ENCODE assay signal across 33 cellular contexts in the genomic region with DNA sequence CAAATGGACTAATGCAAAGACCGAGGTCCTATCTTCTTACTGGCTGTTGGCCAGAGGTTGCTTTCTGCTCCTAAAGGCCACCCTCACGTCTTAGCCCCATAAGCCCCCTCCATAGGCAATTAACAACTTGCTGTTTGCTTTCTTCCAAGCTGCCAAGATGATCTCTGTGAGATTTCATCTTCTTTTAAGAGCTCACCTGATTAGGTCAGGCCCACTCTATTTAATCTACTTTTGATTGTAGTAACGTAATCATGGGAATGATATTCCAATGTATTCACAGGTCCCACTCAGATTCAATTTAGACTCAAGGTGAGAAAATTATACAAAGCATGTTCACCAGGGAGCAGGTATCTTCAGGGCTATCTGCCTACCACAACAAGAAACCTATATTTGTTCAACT.
DNase-seq lines count a peak whose midpoint lies in the region; ATAC-seq, FAIRE-seq and TF ChIP-seq lines count a peak whose summit lies in the region.
"Had no signal": no experiment of that assay in that cellular context is flagged by ENCODE, and none has a peak within 500 bp of the region (broad histone marks: within the 10 kb centered on the region; RNA-seq: fewer than 3 reads in every experiment).

No MANE protein-coding gene starts in this region.

- no peaks in the 10 kb centered on the region for H3K9me3 ChIP-seq in HEK293 (ENCODE audit: control insufficient read depth, insufficient read depth, low read depth, low read length)
- no peaks in the 10 kb centered on the region for H3K9me3 ChIP-seq in K562 (replicated peaks; ENCODE audit: control insufficient read depth, insufficient read depth, low read depth, low read length)
- H3K9me3 ChIP-seq in esophagus muscularis mucosa = peaks cover 0 to 7% (median 0%) of the 10 kb centered on the region in 4 donors
- no peaks in the 10 kb centered on the region for H3K9me3 ChIP-seq in right lobe of liver
- H3K9me3 ChIP-seq: BE2C had no signal

- H3K27ac ChIP-seq in HEK293 (ENCODE audit: extremely low read depth, low read depth, low read length) (no peak overlapping the region), K562 (ENCODE audit: extremely low read depth, low read depth, low read length) (no peak overlapping the region), esophagus muscularis mucosa (replicated peaks in 1 of 4) (no peak overlapping the region), right lobe of liver (no peak overlapping the region)
- H3K27ac ChIP-seq: 22Rv1; A549; BLaER1; BLaER1 treated with 17β-estradiol and CSF1 and Interleukin-3, amounts not matched to agents 10 nM and 100 nM; C4-2B had no signal

- no peak overlapping the region for H3K4me2 ChIP-seq in K562 (ENCODE audit: insufficient read depth, low read length)
- H3K4me2 ChIP-seq: A549; BLaER1; BLaER1 treated with 17β-estradiol and CSF1 and Interleukin-3, amounts not matched to agents 10 nM and 100 nM had no signal

- H3K27me3 ChIP-seq in K562 (ENCODE audit: control insufficient read depth in 2 of 2, insufficient read depth in 2 of 2, low read length in 2 of 2) = no peaks in the 10 kb centered on the region
- H3K27me3 ChIP-seq in esophagus muscularis mucosa = no peaks in the 10 kb centered on the region
- no peaks in the 10 kb centered on the region for H3K27me3 ChIP-seq in right lobe of liver
- H3K27me3 ChIP-seq: BE2C; BLaER1; BLaER1 treated with 17β-estradiol and CSF1 and Interleukin-3, amounts not matched to agents 10 nM and 100 nM had no signal

- TF ChIP-seq RAD21 in K562 (CRISPR knock-in tag; conservative IDR thresholded peaks at IDR 0.05 in 1 of 2, IDR thresholded peaks at IDR 0.05 in 1 of 2) = no peak

- no peak for ATAC-seq in K562
- ATAC-seq in right lobe of liver = no peak
- no peak for ATAC-seq in GM19452 (IDR thresholded peaks at IDR 0.05; ENCODE audit: unreplicated experiment)
- ATAC-seq: A549; CD8-positive, alpha-beta T cell had no signal

- POLR2A ChIA-PET in HEK293 (lab: Yijun Ruan, JAX) (interaction anchor here (0.5 kb wide), 1 partner anchor 1893 kb away, joined by 7 read pairs; no protein-coding TSS in a partner anchor), K562 (lab: Yijun Ruan, JAX) (no interaction called here)

- H3K36me3 ChIP-seq in HEK293 (ENCODE audit: control insufficient read depth in 2 of 2, insufficient read depth in 1 of 2, low read length in 2 of 2) (no peaks in the 10 kb centered on the region), K562 (ENCODE audit: control insufficient read depth, insufficient read depth, low read length) (no peaks in the 10 kb centered on the region), esophagus muscularis mucosa (no peaks in the 10 kb centered on the region), right lobe of liver (no peaks in the 10 kb centered on the region)
- H3K36me3 ChIP-seq: BE2C; BLaER1; BLaER1 treated with 17β-estradiol and CSF1 and Interleukin-3, amounts not matched to agents 10 nM and 100 nM had no signal

- CTCF ChIA-PET in HEK293 (lab: Yijun Ruan, JAX) = no interaction called here
- CTCF ChIA-PET in K562 (lab: Yijun Ruan, JAX; ENCODE audit: low intra/inter-chr PET ratio) = no interaction called here

- in situ Hi-C loops in K562 (cut with MboI) = no loop called here

- FAIRE-seq in K562 (lab: Jason Lieb, UNC) = no peak
- FAIRE-seq: A204.1, A549, D721Med had no signal

- H2AFZ ChIP-seq in K562 (ENCODE audit: low read depth, low read length) = no peak overlapping the region

- no peaks in the 10 kb centered on the region for H3K9me1 ChIP-seq in K562 (ENCODE audit: control insufficient read depth, insufficient read depth, low read length)

- H3K79me2 ChIP-seq in K562 (ENCODE audit: control insufficient read depth, insufficient read depth, low read length) = no peaks in the 10 kb centered on the region

- BruUV-seq in K562 (replicated peaks; lab: Mats Ljungman, UMichigan) = no TSS peak

- no peak for TF ChIP-seq EP300 in K562 (IDR thresholded peaks at IDR 0.05; ENCODE audit: low read length)
- TF ChIP-seq EP300 in esophagus muscularis mucosa (IDR thresholded peaks at IDR 0.05) = no peak

- TF ChIP-seq POLR2A in K562 (conservative IDR thresholded peaks at IDR 0.05) (no peak), esophagus muscularis mucosa (IDR thresholded peaks at IDR 0.05; ENCODE audit: low read depth) (no peak), right lobe of liver (IDR thresholded peaks at IDR 0.05) (no peak)

- H3K4me1 ChIP-seq in HEK293 (ENCODE audit: control insufficient read depth, insufficient read depth, low read length) = no peaks in the 10 kb centered on the region
- no peaks in the 10 kb centered on the region for H3K4me1 ChIP-seq in K562 (replicated peaks in 1 of 2; ENCODE audit: control insufficient read depth in 2 of 2, insufficient read depth in 2 of 2, low read length in 2 of 2)
- no peaks in the 10 kb centered on the region for H3K4me1 ChIP-seq in esophagus muscularis mucosa
- no peaks in the 10 kb centered on the region for H3K4me1 ChIP-seq in right lobe of liver
- H3K4me1 ChIP-seq: A549; BE2C; BLaER1; BLaER1 treated with 17β-estradiol and CSF1 and Interleukin-3, amounts not matched to agents 10 nM and 100 nM; Caco-2 had no signal

- intact Hi-C loops in K562 (cut with micrococcal nuclease) = no loop called here
- intact Hi-C loops in esophagus muscularis mucosa (cut with DNase I) = no loop called here
- intact Hi-C loops in right lobe of liver (cut with DNase I) = no loop called here

- TF ChIP-seq CTCF in HEK293 (tag by site-specific recombination; IDR thresholded peaks at IDR 0.05) = no peak
- TF ChIP-seq CTCF in K562 (IDR thresholded peaks at IDR 0.05 in 2 of 3, conservative IDR thresholded peaks at IDR 0.05 in 1 of 3; ENCODE audit: insufficient read depth in 2 of 3, low read depth in 1 of 3, low read length in 3 of 3) = no peak
- TF ChIP-seq CTCF in esophagus muscularis mucosa (IDR thresholded peaks at IDR 0.05) = no peak
- no peak for TF ChIP-seq CTCF in right lobe of liver (IDR thresholded peaks at IDR 0.05)

- H4K20me1 ChIP-seq in K562 (replicated peaks; ENCODE audit: control insufficient read depth, insufficient read depth, low read length) = no peaks in the 10 kb centered on the region
- H4K20me1 ChIP-seq: BLaER1; BLaER1 treated with 17β-estradiol and CSF1 and Interleukin-3, amounts not matched to agents 10 nM and 100 nM had no signal

- 0% methylated on average over 3 of the region's 3 CpGs for WGBS in K562 (ENCODE audit: insufficient coverage, low coverage, missing lambda C conversion rate)
- 89% methylated on average over 3 of the region's 3 CpGs for WGBS in esophagus muscularis mucosa
- 70% methylated on average over 2 of the region's 3 CpGs for WGBS in right lobe of liver (ENCODE audit: insufficient coverage, low coverage, low lambda C conversion rate, missing lambda C conversion rate)

- H3K4me3 ChIP-seq in HEK293 (ENCODE audit: low read depth, low read length) (no peak overlapping the region), K562 (no peak overlapping the region), esophagus muscularis mucosa (no peak overlapping the region), right lobe of liver (no peak overlapping the region)
- H3K4me3 ChIP-seq: A549; BLaER1; BLaER1 treated with 17β-estradiol and CSF1 and Interleukin-3, amounts not matched to agents 10 nM and 100 nM had no signal

- DNase-seq in K562 (ENCODE audit: extremely low read depth in 1 of 4, low spot score in 3 of 4) = no peak
- DNase-seq in esophagus muscularis mucosa (ENCODE audit: extremely low spot score) = peak; percentile 39
- DNase-seq in right lobe of liver = no peak
- no peak for DNase-seq in A172 (ENCODE audit: low spot score)
- DNase-seq: 8988T; ACHN; AML-193; BE2C; C1 segment of cervical spinal cord; Caco-2; Calu3; CD4-positive, alpha-beta memory T cell; CD4-positive, alpha-beta T cell; CD4-positive, CD25-positive, alpha-beta regulatory T cell; CD8-positive, alpha-beta memory T cell; CD8-positive, alpha-beta T cell; COR-L47; DMS 273 treated with DMSO at 0.1 percent for 48 hours; DMS153; DMS53; DMS79; DMS79 treated with DMSO at 0.1 percent for 48 hours; DND-41; EL had no signal

- no peak overlapping the region for H3K9ac ChIP-seq in K562 (ENCODE audit: insufficient read depth in 1 of 2, low read depth in 2 of 2, low read length in 2 of 2)
- H3K9ac ChIP-seq: BLaER1; BLaER1 treated with 17β-estradiol and CSF1 and Interleukin-3, amounts not matched to agents 10 nM and 100 nM had no signal

TF ChIP-seq in HEK293, 187 proteins besides CTCF, POLR2A, EP300 and RAD21:
- TF ChIP-seq ZNF10 (tag by site-specific recombination; IDR thresholded peaks at IDR 0.05) (peak; percentile 82), HOXA7 (CRISPR knock-in tag; IDR thresholded peaks at IDR 0.05; ENCODE audit: borderline replicate concordance) (no peak)
TF ChIP-seq in HEK293: peak in this region for 1.

TF ChIP-seq in K562, 482 proteins besides CTCF, POLR2A, EP300 and RAD21:
- no peak for TF ChIP-seq SRSF1 (IDR thresholded peaks at IDR 0.05; ENCODE audit: low read depth, low read length)
- TF ChIP-seq SMAD3 (CRISPR knock-in tag; conservative IDR thresholded peaks at IDR 0.05) = no peak
- peak; percentile 74; the same call in 1 of the 2 replicates for TF ChIP-seq ZNF134 (CRISPR knock-in tag; conservative IDR thresholded peaks at IDR 0.05)
TF ChIP-seq in K562: peak in this region for 1.
